In the genomic region with DNA sequence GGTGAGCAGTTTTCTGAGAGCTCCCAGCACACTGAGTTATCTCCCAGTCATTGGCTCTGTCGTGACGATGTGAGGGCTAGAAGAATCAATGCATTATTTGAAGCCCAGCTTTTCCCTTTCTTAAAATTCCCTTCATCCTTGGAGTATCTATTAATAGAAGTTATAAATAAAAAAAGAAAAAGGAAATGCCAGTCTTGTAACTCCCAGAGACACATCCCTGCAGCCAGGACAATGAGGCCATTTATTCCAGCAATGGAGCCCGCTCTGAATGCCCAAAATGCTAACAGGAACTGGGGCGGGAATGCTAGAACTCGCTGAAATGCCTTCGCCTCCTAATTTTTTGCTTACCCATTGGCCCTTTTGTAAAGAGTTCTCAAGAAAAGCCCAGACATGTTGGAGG, we compare ENCODE assay signal across 17 cellular contexts.
"Had no signal": no experiment of that assay in that cellular context is flagged by ENCODE, and none has a peak within 500 bp of the region (broad histone marks: within the 10 kb centered on the region; RNA-seq: fewer than 3 reads in every experiment).

No MANE protein-coding gene starts in this region.

- FAIRE-seq: frontal cortex had no signal

- H3K4me3 Mint-ChIP-seq: activated naive CD8-positive, alpha-beta T cell; natural killer cell; stimulated activated naive B cell treated with anti-CD40 and anti-IgM and Interleukin-4, amounts not matched to agents 10 μg/mL and 1 μg/mL and 100 μg/mL, for 72 hours had no signal

- H3K36me3 Mint-ChIP-seq: activated naive CD8-positive, alpha-beta T cell; natural killer cell; stimulated activated naive B cell treated with anti-CD40 and anti-IgM and Interleukin-4, amounts not matched to agents 10 μg/mL and 1 μg/mL and 100 μg/mL, for 72 hours had no signal

- DNase-seq: activated CD4-positive, alpha-beta T cell treated with anti-CD3 and anti-CD28 coated beads for 48 hours; activated CD4-positive, alpha-beta T cell treated with anti-CD3 and anti-CD28 coated beads, Interleukin-2, amount 50 U/mL, for 48 hours; activated CD8-positive, alpha-beta memory T cell treated with anti-CD3 and anti-CD28 coated beads for 24 hours; activated effector memory CD4-positive, alpha-beta T cell treated with Interleukin-2 at 50 U/mL for 16 hours; activated naive CD4-positive, alpha-beta T cell treated with Interleukin-2 at 50 U/mL for 16 hours; glutamatergic neuron; islet precursor cell; left ventricle myocardium inferior; natural killer cell; retina; stimulated activated CD4-positive, alpha-beta T cell treated with anti-CD3 and anti-CD28 coated beads, Interleukin-12 subunit alpha, Interleukin-12 subunit beta, amount 100 ng/mL, for 4 hours; stimulated activated naive B cell treated with anti-CD40 and anti-IgM and Interleukin-4, amounts not matched to agents 10 μg/mL and 1 μg/mL and 100 μg/mL, for 72 hours; stomach had no signal

- H3K27ac Mint-ChIP-seq: activated naive CD8-positive, alpha-beta T cell; natural killer cell; progenitor cell of endocrine pancreas; stimulated activated naive B cell treated with anti-CD40 and anti-IgM and Interleukin-4, amounts not matched to agents 10 μg/mL and 1 μg/mL and 100 μg/mL, for 72 hours had no signal

- ATAC-seq: natural killer cell; sciatic nerve; stimulated activated naive B cell treated with anti-CD40 and anti-IgM and Interleukin-4, amounts not matched to agents 10 μg/mL and 1 μg/mL and 100 μg/mL, for 72 hours had no signal

- H3K4me1 Mint-ChIP-seq: natural killer cell; stimulated activated naive B cell treated with anti-CD40 and anti-IgM and Interleukin-4, amounts not matched to agents 10 μg/mL and 1 μg/mL and 100 μg/mL, for 72 hours had no signal

- H3K9me3 Mint-ChIP-seq: natural killer cell had no signal
